Comparison of ENCODE assay signal across 8 cellular contexts in the genomic region with DNA sequence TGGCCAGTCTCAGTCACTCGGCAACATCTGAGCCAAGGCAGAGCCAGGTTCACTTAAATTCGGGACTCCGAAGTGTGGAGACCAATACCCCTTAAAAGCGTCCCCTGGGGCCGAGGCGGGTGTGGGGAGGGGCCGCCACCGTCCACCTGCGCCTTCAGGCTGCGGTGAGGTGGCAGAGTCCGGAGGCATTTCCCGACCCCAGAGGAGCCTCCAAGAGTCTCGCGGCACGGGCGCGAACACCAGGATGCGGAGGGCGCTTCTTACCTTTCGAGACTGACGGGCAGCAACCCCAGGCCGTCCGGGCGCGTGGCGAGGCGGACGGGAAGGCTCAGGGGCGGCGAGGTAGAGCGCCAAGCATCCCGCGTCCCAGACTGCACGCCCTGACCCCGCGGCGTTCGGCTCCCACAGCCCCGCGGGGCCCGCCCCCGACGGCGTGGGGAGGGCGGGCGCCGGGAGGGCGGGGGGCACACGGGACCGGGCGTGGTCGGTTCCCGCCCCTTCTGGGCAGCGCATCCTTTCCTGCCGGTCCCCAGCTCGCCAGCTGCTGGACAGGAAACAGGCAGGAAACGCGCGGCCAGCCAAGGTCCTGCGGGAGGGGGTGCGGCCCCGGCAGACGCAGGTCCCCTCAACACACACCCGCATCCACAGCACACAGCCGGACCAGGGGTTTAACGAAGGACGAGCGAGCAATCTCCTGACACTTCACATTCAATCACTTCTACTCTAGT. TPM values are rescaled to one million over a fixed set of nuclear protein-coding genes. Genes with fewer than 3 reads are reported as not detected.
DNase-seq lines count a peak whose midpoint lies in the region; ATAC-seq and TF ChIP-seq lines count a peak whose summit lies in the region.

THSD1 (minus strand) TSS at position 406 of the 728 bp plus-strand sequence. CDS start 3,572 bp downstream, outside the sequence.

- no peak for TF ChIP-seq POLR2A in spleen (IDR thresholded peaks at IDR 0.05)

- H3K27ac ChIP-seq in RWPE1: peak within 1 kb of the TSS; percentile 90
- peak within 1 kb of the TSS in 7 of 8 donors; percentile 16 to 80 (median 77) for H3K27ac ChIP-seq in spleen

- peak; percentile 46 for ATAC-seq in GM21529 (IDR thresholded peaks at IDR 0.05; ENCODE audit: unreplicated experiment)

- H3K36me3 ChIP-seq in spleen: peaks cover 0 to 16% (median 0%) of the 10 kb centered on the region in 6 donors

- peak within 1 kb of the TSS; percentile 35 to 71 (median 48) for H3K4me3 ChIP-seq in spleen

- H3K9me3 ChIP-seq in spleen: peaks cover 0 to 3% (median 0%) of the 10 kb centered on the region in 8 donors

- WGBS in spleen, 5 donors: 1 to 2% (median 1%) methylated on average over 32 to 68 of the region's 68 CpGs

- POLR2A ChIA-PET in RWPE1 (lab: Yijun Ruan, JAX; ENCODE audit: low non-redundant PET): no interaction called here

- intact Hi-C loops in spleen (cut with DNase I; ENCODE audit: low total_unique reads): no loop called here

- CTCF ChIA-PET in RWPE1 (lab: Yijun Ruan, JAX): interaction anchor here (1.6 to 2.5 kb wide), 2 partner anchors 42 to 44 kb away, joined by 3 to 11 read pairs; partner anchors contain the start of gene VPS36

- DNase-seq in D341Med (ENCODE audit: low spot score) (peak; percentile 85), RWPE1 (ENCODE audit: low spot score) (peak; percentile 44), islet precursor cell (peak; percentile 74), spleen (peak; percentile 88), foreskin melanocyte (no peak)
- DNase-seq in central memory CD4-positive, alpha-beta T cell: peak; percentile 3
- DNase-seq in effector CD4-positive, alpha-beta T cell: no peak

- TF ChIP-seq CTCF in RWPE1 (conservative IDR thresholded peaks at IDR 0.05; ENCODE audit: low read depth): no peak
- no peak for TF ChIP-seq CTCF in spleen (IDR thresholded peaks at IDR 0.05 in 8 of 11, conservative IDR thresholded peaks at IDR 0.05 in 3 of 11)

- peaks cover 5 to 40% (median 33%) of the 10 kb centered on the region in 6 donors for H3K4me1 ChIP-seq in spleen

- peaks cover 0 to 35% (median 9%) of the 10 kb centered on the region in 7 donors for H3K27me3 ChIP-seq in spleen (replicated peaks in 1 of 7)

RNA-seq across cellular contexts. Expression of gene THSD1, which starts in this region (rescaled TPM):
- 10 to 100 TPM in 5 of 7 donors, 1 to 10 TPM in 2; 7.5 to 13.1 (median 10.8) TPM for total RNA-seq in spleen
- 1 to 10 TPM; 1.6 to 4.0 (median 2.3) TPM for polyA plus RNA-seq in spleen

Comparison
In these comparisons a context has a peak if more than half of its experiments do, and no peak if none do; other contexts are left out.
1. DNase-seq: peak in D341Med (single experiment), RWPE1 (single experiment), central memory CD4-positive, alpha-beta T cell (single experiment), islet precursor cell (single experiment) and spleen (single experiment); none in effector CD4-positive, alpha-beta T cell (single experiment) and foreskin melanocyte (single experiment).